25 cellular contexts compared by ENCODE assay signal in the genomic region with DNA sequence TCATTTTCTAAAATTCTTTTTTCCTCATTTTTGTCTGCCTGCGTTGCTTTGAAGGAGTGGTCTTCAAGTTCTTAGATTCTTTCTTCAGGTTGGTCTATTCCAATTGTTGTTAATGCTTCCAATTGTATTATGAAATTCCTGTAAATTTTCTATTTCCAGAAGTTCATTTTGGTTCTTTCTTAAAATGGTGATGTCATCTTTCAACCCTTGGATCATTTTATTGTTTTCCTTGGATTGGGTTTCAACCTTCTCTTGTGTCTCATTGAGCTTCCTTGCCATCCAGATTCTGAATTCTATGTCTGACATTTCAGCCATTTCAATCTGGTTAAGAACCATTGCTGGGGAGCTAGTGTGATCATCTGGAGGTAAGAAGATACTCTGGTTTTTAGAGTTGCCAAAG. TPM values are rescaled to one million over a fixed set of nuclear protein-coding genes. Genes with fewer than 3 reads are reported as not detected.
A peak's percentile ranks its signal among the peaks of the same experiment; 100 is the strongest.
DNase-seq lines count a peak whose midpoint lies in the region; ATAC-seq, FAIRE-seq and TF ChIP-seq lines count a peak whose summit lies in the region.
"Had no signal": no experiment of that assay in that cellular context is flagged by ENCODE, and none has a peak within 500 bp of the region (broad histone marks: within the 10 kb centered on the region; RNA-seq: fewer than 3 reads in every experiment).

No MANE protein-coding gene starts in this region.

- 19% methylated on average over 1 of the region's 1 CpG for WGBS in HepG2 (ENCODE audit: low lambda C conversion rate)
- WGBS in right lobe of liver (ENCODE audit: insufficient coverage, low coverage, low lambda C conversion rate, missing lambda C conversion rate): 33% methylated on average over 1 of the region's 1 CpG
- 95% methylated on average over 1 of the region's 1 CpG for WGBS in esophagus muscularis mucosa
- 47 to 48% methylated on average over 1 of the region's 1 CpG for WGBS in body of pancreas, 2 donors

- intact Hi-C loops in HepG2 (cut with micrococcal nuclease; ENCODE audit: unreplicated experiment) (no loop called here), right lobe of liver (cut with DNase I) (no loop called here), esophagus muscularis mucosa (cut with DNase I) (no loop called here), body of pancreas (cut with DNase I) (no loop called here)

- BruUV-seq in HepG2 (replicated peaks; lab: Mats Ljungman, UMichigan): no TSS peak

- TF ChIP-seq POLR2A in HepG2 (IDR thresholded peaks at IDR 0.05; ENCODE audit: insufficient read depth in 1 of 2, low read depth in 2 of 2, low read length in 2 of 2) (no peak), right lobe of liver (IDR thresholded peaks at IDR 0.05) (no peak), esophagus muscularis mucosa (IDR thresholded peaks at IDR 0.05; ENCODE audit: low read depth) (no peak), body of pancreas (IDR thresholded peaks at IDR 0.05) (no peak)

- no peak for ATAC-seq in HepG2
- ATAC-seq in right lobe of liver: no peak
- no peak for ATAC-seq in body of pancreas

- no peak overlapping the region for H3K4me2 ChIP-seq in HepG2 (ENCODE audit: low read depth, low read length)
- H3K4me2 ChIP-seq: BLaER1 treated with 17β-estradiol and CSF1 and Interleukin-3, amounts not matched to agents 10 nM and 100 nM had no signal

- no peak for TF ChIP-seq EP300 in HepG2 (IDR thresholded peaks at IDR 0.05; ENCODE audit: low read depth in 2 of 2, low read length in 2 of 2)
- no peak for TF ChIP-seq EP300 in HepG2 (CRISPR knock-in tag; IDR thresholded peaks at IDR 0.05; ENCODE audit: borderline replicate concordance)
- TF ChIP-seq EP300 in esophagus muscularis mucosa (IDR thresholded peaks at IDR 0.05): no peak

- TF ChIP-seq RAD21 in HepG2 (CRISPR knock-in tag; IDR thresholded peaks at IDR 0.05): no peak

- H3K27ac ChIP-seq in HepG2 (ENCODE audit: extremely low read length, insufficient read depth, low read length) (no peak overlapping the region), right lobe of liver (no peak overlapping the region), esophagus muscularis mucosa (replicated peaks in 1 of 4) (no peak overlapping the region), body of pancreas (peak overlapping the region in 2 of 4 donors; percentile 20 to 58)
- H3K27ac ChIP-seq: 22Rv1; BLaER1 treated with 17β-estradiol and CSF1 and Interleukin-3, amounts not matched to agents 10 nM and 100 nM had no signal

- H3K9me3 ChIP-seq in HepG2 (ENCODE audit: low read length): no peaks in the 10 kb centered on the region
- H3K9me3 ChIP-seq in right lobe of liver: no peaks in the 10 kb centered on the region
- peaks cover 0 to 6% (median 0%) of the 10 kb centered on the region in 4 donors for H3K9me3 ChIP-seq in esophagus muscularis mucosa
- H3K9me3 ChIP-seq in body of pancreas: no peaks in the 10 kb centered on the region
- H3K9me3 ChIP-seq: BE2C, HAP-1 had no signal

- H3K4me3 ChIP-seq in HepG2 (replicated peaks in 1 of 3; ENCODE audit: insufficient read depth in 1 of 3, low read depth in 2 of 3, low read length in 3 of 3) (no peak overlapping the region), right lobe of liver (no peak overlapping the region), esophagus muscularis mucosa (no peak overlapping the region), fibroblast of mammary gland (ENCODE audit: control insufficient read depth, low read depth, low read length) (no peak overlapping the region), body of pancreas (no peak overlapping the region)
- H3K4me3 ChIP-seq: BLaER1 treated with 17β-estradiol and CSF1 and Interleukin-3, amounts not matched to agents 10 nM and 100 nM; HAP-1 had no signal

- no peak overlapping the region for H2AFZ ChIP-seq in HepG2 (ENCODE audit: low read length)

- DNase-seq in HepG2 (ENCODE audit: low spot score) (no peak), right lobe of liver (no peak), esophagus muscularis mucosa (ENCODE audit: extremely low spot score) (peak; percentile 8), fibroblast of mammary gland (ENCODE audit: low read depth) (peak; percentile 11), UCSD-AML1 (lab: John Stamatoyannopoulos, UW; ENCODE audit: unreplicated experiment) (no peak), body of pancreas (no peak), NCI-H1417 (lab: John Stamatoyannopoulos, UW) (no peak)
- DNase-seq: ACHN; AML-193; BE2C; CD4-positive, alpha-beta T cell; CD8-positive, alpha-beta memory T cell; DMS 273 treated with DMSO at 0.1 percent for 48 hours; DMS79; EL; GDM1; GOT3 had no signal

- no peaks in the 10 kb centered on the region for H3K4me1 ChIP-seq in HepG2 (ENCODE audit: insufficient read depth, low read length)
- no peaks in the 10 kb centered on the region for H3K4me1 ChIP-seq in right lobe of liver
- H3K4me1 ChIP-seq in esophagus muscularis mucosa: no peaks in the 10 kb centered on the region
- H3K4me1 ChIP-seq in body of pancreas: peaks cover 39% of the 10 kb centered on the region
- H3K4me1 ChIP-seq: BE2C; BLaER1 treated with 17β-estradiol and CSF1 and Interleukin-3, amounts not matched to agents 10 nM and 100 nM; HAP-1 had no signal

- FAIRE-seq in HepG2 (lab: Jason Lieb, UNC): no peak
- FAIRE-seq: A204.1, D721Med, GM12891, H54 had no signal

- POLR2A ChIA-PET in HepG2 (lab: Yijun Ruan, JAX): no interaction called here

- H4K20me1 ChIP-seq in HepG2 (ENCODE audit: insufficient read depth, low read length): no peaks in the 10 kb centered on the region
- H4K20me1 ChIP-seq: BLaER1 treated with 17β-estradiol and CSF1 and Interleukin-3, amounts not matched to agents 10 nM and 100 nM had no signal

- H3K27me3 ChIP-seq in HepG2 (ENCODE audit: control insufficient read depth in 1 of 2, insufficient read depth in 2 of 2, low read length in 2 of 2): peaks cover 0 to 1% of the 10 kb centered on the region in 2 experiments; a peak in 1 of 5 replicates
- no peaks in the 10 kb centered on the region for H3K27me3 ChIP-seq in right lobe of liver
- peaks cover 0 to 9% (median 0%) of the 10 kb centered on the region in 4 donors for H3K27me3 ChIP-seq in esophagus muscularis mucosa
- H3K27me3 ChIP-seq in body of pancreas: no peaks in the 10 kb centered on the region
- H3K27me3 ChIP-seq: BE2C; BLaER1 treated with 17β-estradiol and CSF1 and Interleukin-3, amounts not matched to agents 10 nM and 100 nM had no signal

- H3K9ac ChIP-seq in HepG2 (ENCODE audit: insufficient read depth, low read depth, low read length): no peak overlapping the region
- H3K9ac ChIP-seq: BLaER1 treated with 17β-estradiol and CSF1 and Interleukin-3, amounts not matched to agents 10 nM and 100 nM had no signal

- no peaks in the 10 kb centered on the region for H3K79me2 ChIP-seq in HepG2 (ENCODE audit: insufficient read depth, low read length)

- TF ChIP-seq CTCF in HepG2 (CRISPR knock-in tag; IDR thresholded peaks at IDR 0.05): no peak
- no peak for TF ChIP-seq CTCF in right lobe of liver (IDR thresholded peaks at IDR 0.05)
- no peak for TF ChIP-seq CTCF in esophagus muscularis mucosa (IDR thresholded peaks at IDR 0.05)
- TF ChIP-seq CTCF in fibroblast of mammary gland (conservative IDR thresholded peaks at IDR 0.05; ENCODE audit: control insufficient read depth, insufficient read depth, low read depth, low read length): no peak
- TF ChIP-seq CTCF in body of pancreas (IDR thresholded peaks at IDR 0.05): no peak

- in situ Hi-C loops in HepG2 (cut with HindIII; ENCODE audit: extremely low pct_ligation_motif_present, low pct_unique_long_range_greater_than_20kb): no loop called here

- H3K36me3 ChIP-seq in HepG2 (replicated peaks in 1 of 2; ENCODE audit: control insufficient read depth in 1 of 2, insufficient read depth in 2 of 2, low read length in 2 of 2) (no peaks in the 10 kb centered on the region), right lobe of liver (no peaks in the 10 kb centered on the region), esophagus muscularis mucosa (no peaks in the 10 kb centered on the region), body of pancreas (replicated peaks in 1 of 2; ENCODE audit: insufficient read depth in 1 of 2, low read depth in 2 of 2) (peaks cover 2 to 3% of the 10 kb centered on the region in 2 donors)
- H3K36me3 ChIP-seq: BE2C; BLaER1 treated with 17β-estradiol and CSF1 and Interleukin-3, amounts not matched to agents 10 nM and 100 nM; HAP-1 had no signal

- CTCF ChIA-PET in HepG2 (lab: Yijun Ruan, JAX; ENCODE audit: low intra/inter-chr PET ratio, low total read pairs): no interaction called here

TF ChIP-seq in HepG2, 621 proteins besides CTCF, POLR2A, EP300 and RAD21:
- no peak for TF ChIP-seq ATRX (CRISPR knock-in tag; IDR thresholded peaks at IDR 0.05; ENCODE audit: borderline replicate concordance)
- peak; percentile 96 for TF ChIP-seq ATF7 (IDR thresholded peaks at IDR 0.05)
- no peak for TF ChIP-seq ATF7 (CRISPR knock-in tag; IDR thresholded peaks at IDR 0.05)
TF ChIP-seq in HepG2: peak in this region for 1.

RNA-seq across cellular contexts. Expression of a gene that starts 33.1 kb away (rescaled TPM):
- total RNA-seq in HepG2 (2016; rRNA removed; fragmentation: Illumina TruSeq; extraction: Trizol) (0.95 and 0.97 TPM in 2 replicates), right lobe of liver (not detected), esophagus muscularis mucosa (not detected), body of pancreas (1,000 to 10,000 TPM in 1 of 2 donors, 100 to 1,000 TPM in 1; 455 to 2,069 TPM)
- 0.35 and 0.71 TPM in 2 replicates for total RNA-seq in HepG2 (2016; cell fraction: cytosol; rRNA removed; fragmentation: Illumina TruSeq; extraction: Trizol; ENCODE audit: low read depth)
- total RNA-seq in HepG2 (2016; cell fraction: insoluble cytoplasmic fraction; rRNA removed; fragmentation: Illumina TruSeq; extraction: Trizol): 0.59 and 1.6 TPM in 2 replicates
- 0.52 and 0.77 TPM in 2 replicates for total RNA-seq in HepG2 (2016; cell fraction: membrane; rRNA removed; fragmentation: Illumina TruSeq; extraction: Trizol)
- total RNA-seq in HepG2 (2016; cell fraction: nucleus; rRNA removed; fragmentation: Illumina TruSeq; extraction: Trizol): 1.3 TPM in 2 replicates
- 0.21 and 0.56 TPM in 2 replicates for polyA plus RNA-seq in HepG2 (2011; rRNA removed)
- polyA plus RNA-seq in HepG2 (2011; cell fraction: cytosol; rRNA removed): 0.26 and 0.30 TPM in 2 replicates
- 0.18 and 0.59 TPM in 2 replicates for polyA plus RNA-seq in HepG2 (2011; cell fraction: nucleus; rRNA removed)
- polyA plus RNA-seq in HepG2 (2012): 0.48 and 0.52 TPM in 2 replicates
- 0.20 and 0.25 TPM in 2 replicates for polyA plus RNA-seq in HepG2 (2016; cell fraction: cytosol; fragmentation: Illumina TruSeq; extraction: Trizol; ENCODE audit: low read depth)
- polyA plus RNA-seq in HepG2 (2016; cell fraction: insoluble cytoplasmic fraction; fragmentation: Illumina TruSeq; extraction: Trizol; ENCODE audit: low read depth): 0.44 and 0.72 TPM in 2 replicates
- 0.37 and 0.50 TPM in 2 replicates for polyA plus RNA-seq in HepG2 (2016; cell fraction: membrane; fragmentation: Illumina TruSeq; extraction: Trizol; ENCODE audit: low read depth)
- 1.3 and 2.4 TPM in 2 replicates for polyA plus RNA-seq in HepG2 (2016; cell fraction: nucleus; fragmentation: Illumina TruSeq; extraction: Trizol; ENCODE audit: insufficient read depth, low read depth)
- 0.40 TPM in 1 of 2 replicates, not detected in the other for polyA minus RNA-seq in HepG2 (2011; rRNA and poly(A)+ RNA removed; ENCODE audit: low replicate concordance)
- not detected in 2 replicates for polyA minus RNA-seq in HepG2 (2011; cell fraction: cytosol; rRNA and poly(A)+ RNA removed)
- 0.37 TPM in 1 of 2 replicates, not detected in the other for polyA minus RNA-seq in HepG2 (2011; cell fraction: nucleus; rRNA and poly(A)+ RNA removed)
- total RNA-seq: CD4-positive, alpha-beta T cell; CD8-positive, alpha-beta memory T cell had no signal
- polyA plus RNA-seq: CD14-positive monocyte; CD8-positive, alpha-beta memory T cell had no signal

Comparison
In these comparisons a context has a peak if more than half of its experiments do, and no peak if none do; other contexts are left out.
1. DNase-seq: peak in esophagus muscularis mucosa (single experiment) and fibroblast of mammary gland (single experiment); none in HepG2 (single experiment), right lobe of liver (0 of 3), UCSD-AML1 (single experiment), body of pancreas (0 of 4) and NCI-H1417 (0 of 3).
2. RNA of a gene that starts 33.1 kb away (total RNA-seq): 455 to 2,069 TPM in body of pancreas; 0.35 to 1.6 TPM in HepG2, not detected in right lobe of liver and not detected in esophagus muscularis mucosa; every median in the first group is over 100 times any median in the second.